Comparison of ENCODE assay signal across 21 cellular contexts in the genomic region with DNA sequence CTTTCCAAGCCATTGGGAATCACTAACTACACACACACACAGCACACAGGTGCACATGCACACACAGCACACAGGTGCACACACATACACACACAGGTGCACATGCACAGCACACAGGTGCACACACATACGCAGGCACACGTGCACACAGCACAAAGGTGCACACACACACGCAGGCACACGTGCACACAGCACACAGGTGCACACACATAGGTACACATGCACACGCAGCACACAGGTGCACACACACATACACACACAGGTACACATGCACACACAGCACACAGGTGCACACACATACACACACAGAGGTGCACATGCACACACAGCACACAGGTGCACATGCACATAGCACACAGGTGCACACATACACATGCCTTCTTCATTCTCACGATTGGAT.
"Had no signal": no experiment of that assay in that cellular context is flagged by ENCODE, and none has a peak within 500 bp of the region (broad histone marks: within the 10 kb centered on the region; RNA-seq: fewer than 3 reads in every experiment).

No MANE protein-coding gene starts in this region.

- H3K27me3 ChIP-seq: SJSA1 had no signal

- H3K36me3 ChIP-seq: SJSA1 had no signal

- DNase-seq: KBM-7, MV-4-11, NCI-H1048, NCI-H1105, NCI-H1417, NCI-H1436 treated with DMSO at 0.1 percent for 48 hours, NCI-H1694, NCI-H187 treated with DMSO at 0.1 percent for 48 hours, NCI-H2029 treated with DMSO at 0.1 percent for 48 hours, NCI-H2171 treated with DMSO at 0.1 percent for 48 hours, NCI-H345, NCI-H446 treated with DMSO at 0.1 percent for 48 hours, NCI-H524, NCI-H526 treated with DMSO at 0.1 percent for 48 hours, NCI-H748 treated with DMSO at 0.1 percent for 48 hours, Right ventricle myocardium superior, RPMI8226, SIG-M5 had no signal

- H3K27ac ChIP-seq: SJSA1, SK-N-MC had no signal

- H3K9me3 ChIP-seq: SJSA1 had no signal

- H3K4me1 ChIP-seq: SJSA1 had no signal

- H3K4me3 ChIP-seq: SJSA1, SK-N-MC had no signal

- FAIRE-seq: RCC 7860 had no signal
